10 cellular contexts compared by ENCODE assay signal in genomic region chr2:61015971-61016370, GRCh38. TPM values are rescaled to one million over a fixed set of nuclear protein-coding genes. Genes with fewer than 3 reads are reported as not detected.
DNase-seq lines count a peak whose midpoint lies in the region; ATAC-seq lines count a peak whose summit lies in the region.
"Had no signal": no experiment of that assay in that cellular context is flagged by ENCODE, and none has a peak within 500 bp of the region (broad histone marks: within the 10 kb centered on the region; RNA-seq: fewer than 3 reads in every experiment).

No MANE protein-coding gene starts in this region.

- CTCF ChIA-PET in activated CD4-positive, alpha-beta T cell treated with anti-CD3 and anti-CD28 coated beads for 36 hours (lab: Charles Lee), result interaction anchor here (0.7 to 1.2 kb wide), 2 partner anchors 17 to 71 kb away, joined by 3 read pairs; no protein-coding TSS in a partner anchor
- CTCF ChIA-PET in activated CD4-positive, alpha-beta memory T cell treated with anti-CD3 and anti-CD28 coated beads for 36 hours (lab: Charles Lee), result interaction anchor here (1.2 kb wide), 1 partner anchor 308 kb away, joined by 3 read pairs; no protein-coding TSS in a partner anchor

- no peak overlapping the region for H3K27ac Mint-ChIP-seq in activated CD4-positive, alpha-beta T cell treated with anti-CD3 and anti-CD28 coated beads for 36 hours
- no peak overlapping the region for H3K27ac Mint-ChIP-seq in activated CD4-positive, alpha-beta memory T cell treated with anti-CD3 and anti-CD28 coated beads for 36 hours
- H3K27ac Mint-ChIP-seq in stimulated activated memory B cell treated with anti-CD40 and anti-IgM and Interleukin-4, amounts not matched to agents 10 μg/mL and 1 μg/mL and 100 μg/mL, for 72 hours, result peak overlapping the region; percentile 92

- peak overlapping the region; percentile 95 for H3K4me3 ChIP-seq in iPS-18a (ENCODE audit: low read length)
- no peak overlapping the region for H3K4me3 ChIP-seq in effector memory CD4-positive, alpha-beta T cell (ENCODE audit: insufficient read depth, low read depth, low read length, poor library complexity, severe bottlenecking)

- POLR2A ChIA-PET in activated CD4-positive, alpha-beta T cell treated with anti-CD3 and anti-CD28 coated beads for 36 hours (lab: Charles Lee), result interaction anchor here (1.2 kb wide), 1 partner anchor 134 kb away, joined by 4 read pairs; the partner anchor contains the start of gene REL
- POLR2A ChIA-PET in activated CD4-positive, alpha-beta memory T cell treated with anti-CD3 and anti-CD28 coated beads for 36 hours (lab: Charles Lee), result interaction anchor here (1.3 kb wide), 1 partner anchor 260 kb away, joined by 3 read pairs; the partner anchor contains the start of gene PAPOLG

- no peaks in the 10 kb centered on the region for H3K27me3 Mint-ChIP-seq in activated CD4-positive, alpha-beta T cell treated with anti-CD3 and anti-CD28 coated beads for 36 hours
- H3K27me3 Mint-ChIP-seq in activated CD4-positive, alpha-beta memory T cell treated with anti-CD3 and anti-CD28 coated beads for 36 hours, result no peaks in the 10 kb centered on the region
- no peaks in the 10 kb centered on the region for H3K27me3 Mint-ChIP-seq in stimulated activated memory B cell treated with anti-CD40 and anti-IgM and Interleukin-4, amounts not matched to agents 10 μg/mL and 1 μg/mL and 100 μg/mL, for 72 hours

- no peaks in the 10 kb centered on the region for H3K9me3 Mint-ChIP-seq in activated CD4-positive, alpha-beta T cell treated with anti-CD3 and anti-CD28 coated beads for 36 hours (ENCODE audit: low read depth)
- H3K9me3 Mint-ChIP-seq in activated CD4-positive, alpha-beta memory T cell treated with anti-CD3 and anti-CD28 coated beads for 36 hours, result no peaks in the 10 kb centered on the region
- H3K9me3 Mint-ChIP-seq in stimulated activated memory B cell treated with anti-CD40 and anti-IgM and Interleukin-4, amounts not matched to agents 10 μg/mL and 1 μg/mL and 100 μg/mL, for 72 hours, result no peaks in the 10 kb centered on the region

- ATAC-seq in activated CD4-positive, alpha-beta T cell treated with anti-CD3 and anti-CD28 coated beads for 36 hours, result no peak
- ATAC-seq in stimulated activated memory B cell treated with anti-CD40 and anti-IgM and Interleukin-4, amounts not matched to agents 10 μg/mL and 1 μg/mL and 100 μg/mL, for 72 hours, result no peak

- DNase-seq in activated CD4-positive, alpha-beta T cell treated with anti-CD3 and anti-CD28 coated beads for 36 hours, result no peak
- no peak for DNase-seq in activated CD4-positive, alpha-beta T cell treated with anti-CD3 and anti-CD28 coated beads, Interleukin-2, amount 50 U/mL, for 1 hour
- DNase-seq in activated CD4-positive, alpha-beta memory T cell treated with anti-CD3 and anti-CD28 coated beads for 36 hours, result no peak
- DNase-seq in effector memory CD4-positive, alpha-beta T cell, result no peak
- DNase-seq in substantia nigra (lab: John Stamatoyannopoulos, UW) (no peak), NCI-H2107 treated with DMSO at 0.1 percent for 48 hours (lab: John Stamatoyannopoulos, UW; ENCODE audit: unreplicated experiment) (no peak)
- DNase-seq: anterior cingulate cortex, NCI-H187 had no signal

- peaks cover 8% of the 10 kb centered on the region for H3K4me1 ChIP-seq in iPS-18a (ENCODE audit: control insufficient read depth, low read depth, low read length)
- H3K4me1 ChIP-seq in effector memory CD4-positive, alpha-beta T cell (ENCODE audit: control insufficient read depth, insufficient read depth, low read length, poor library complexity, severe bottlenecking), result peaks cover 10% of the 10 kb centered on the region

- no peaks in the 10 kb centered on the region for H3K27me3 ChIP-seq in iPS-18a (ENCODE audit: control insufficient read depth, insufficient read depth, low read length)
- no peaks in the 10 kb centered on the region for H3K27me3 ChIP-seq in effector memory CD4-positive, alpha-beta T cell (replicated peaks; ENCODE audit: control insufficient read depth, insufficient read depth, low read length, poor library complexity, severe bottlenecking)

- H3K9me3 ChIP-seq in iPS-18a (ENCODE audit: control insufficient read depth, low read depth, low read length), result no peaks in the 10 kb centered on the region
- no peaks in the 10 kb centered on the region for H3K9me3 ChIP-seq in effector memory CD4-positive, alpha-beta T cell (ENCODE audit: control insufficient read depth, low read length)

- peak overlapping the region; percentile 98 for H3K4me3 Mint-ChIP-seq in activated CD4-positive, alpha-beta T cell treated with anti-CD3 and anti-CD28 coated beads for 36 hours
- peak overlapping the region; percentile 94 for H3K4me3 Mint-ChIP-seq in activated CD4-positive, alpha-beta memory T cell treated with anti-CD3 and anti-CD28 coated beads for 36 hours
- H3K4me3 Mint-ChIP-seq in stimulated activated memory B cell treated with anti-CD40 and anti-IgM and Interleukin-4, amounts not matched to agents 10 μg/mL and 1 μg/mL and 100 μg/mL, for 72 hours, result peak overlapping the region; percentile 95

- H3K4me1 Mint-ChIP-seq in activated CD4-positive, alpha-beta T cell treated with anti-CD3 and anti-CD28 coated beads for 36 hours, result peaks cover 36% of the 10 kb centered on the region
- peaks cover 30% of the 10 kb centered on the region for H3K4me1 Mint-ChIP-seq in activated CD4-positive, alpha-beta memory T cell treated with anti-CD3 and anti-CD28 coated beads for 36 hours (ENCODE audit: low read depth)
- H3K4me1 Mint-ChIP-seq in stimulated activated memory B cell treated with anti-CD40 and anti-IgM and Interleukin-4, amounts not matched to agents 10 μg/mL and 1 μg/mL and 100 μg/mL, for 72 hours, result peaks cover 34% of the 10 kb centered on the region

- intact Hi-C loops in activated CD4-positive, alpha-beta T cell treated with anti-CD3 and anti-CD28 coated beads for 36 hours (cut with DNase I, micrococcal nuclease), result loop anchor here (2.0 to 5.0 kb wide), 6 partner anchors 51 to 836 kb away; partner anchors contain the start of genes FAM161A (in 1 of the 2), REL (in 1 of the 2) and SANBR (in 1 of the 2)
- intact Hi-C loops in activated CD4-positive, alpha-beta memory T cell treated with anti-CD3 and anti-CD28 coated beads for 36 hours (cut with micrococcal nuclease), result loop anchor here (2.0 to 10.0 kb wide), 5 partner anchors 129 to 1179 kb away; partner anchors contain the start of genes B3GNT2 and REL

- peaks cover under 1% of the 10 kb centered on the region for H3K36me3 ChIP-seq in iPS-18a (ENCODE audit: control insufficient read depth, low read depth, low read length)
- H3K36me3 ChIP-seq in effector memory CD4-positive, alpha-beta T cell (ENCODE audit: control insufficient read depth, insufficient read depth, low read length), result no peaks in the 10 kb centered on the region

- H3K27ac ChIP-seq in iPS-18a (ENCODE audit: low read length), result no peak overlapping the region
- H3K27ac ChIP-seq in effector memory CD4-positive, alpha-beta T cell (ENCODE audit: insufficient read depth, low read length, poor library complexity, severe bottlenecking), result no peak overlapping the region
- H3K27ac ChIP-seq in substantia nigra (ENCODE audit: low read depth, low read length, poor library complexity, severe bottlenecking), result no peak overlapping the region

- H3K9ac ChIP-seq in iPS-18a (ENCODE audit: low read length), result peak overlapping the region; percentile 91

- peaks cover 1% of the 10 kb centered on the region for H3K36me3 Mint-ChIP-seq in activated CD4-positive, alpha-beta T cell treated with anti-CD3 and anti-CD28 coated beads for 36 hours (ENCODE audit: low read depth)
- H3K36me3 Mint-ChIP-seq in activated CD4-positive, alpha-beta memory T cell treated with anti-CD3 and anti-CD28 coated beads for 36 hours, result peaks cover 1% of the 10 kb centered on the region
- H3K36me3 Mint-ChIP-seq in stimulated activated memory B cell treated with anti-CD40 and anti-IgM and Interleukin-4, amounts not matched to agents 10 μg/mL and 1 μg/mL and 100 μg/mL, for 72 hours, result peaks cover 2% of the 10 kb centered on the region

RNA-seq across cellular contexts. Expression of gene PEX13, which starts 1.5 kb away (rescaled TPM):
- 10 to 100 TPM; 14.4 to 19.9 TPM for total RNA-seq in activated CD4-positive, alpha-beta T cell treated with anti-CD3 and anti-CD28 coated beads for 36 hours
- total RNA-seq in activated CD4-positive, alpha-beta memory T cell treated with anti-CD3 and anti-CD28 coated beads for 36 hours, result 10 to 100 TPM; 18.4 to 18.7 TPM

RNA-seq across cellular contexts. Expression of gene PUS10, which starts 2.1 kb away (rescaled TPM):
- 1 to 10 TPM; 8.5 to 8.9 TPM for total RNA-seq in activated CD4-positive, alpha-beta T cell treated with anti-CD3 and anti-CD28 coated beads for 36 hours
- total RNA-seq in activated CD4-positive, alpha-beta memory T cell treated with anti-CD3 and anti-CD28 coated beads for 36 hours, result 1 to 10 TPM; 8.1 to 8.9 TPM

RNA-seq across cellular contexts. Expression of gene SANBR, which starts 49.7 kb away (rescaled TPM):
- 1 to 10 TPM; 2.5 to 3.0 TPM for total RNA-seq in activated CD4-positive, alpha-beta T cell treated with anti-CD3 and anti-CD28 coated beads for 36 hours
- total RNA-seq in activated CD4-positive, alpha-beta memory T cell treated with anti-CD3 and anti-CD28 coated beads for 36 hours, result 1 to 10 TPM; 5.3 to 5.9 TPM
